Comparison of ENCODE assay signal across 8 cellular contexts in genomic region chr9:1427856-1428255, GRCh38.
"Had no signal": no experiment of that assay in that cellular context is flagged by ENCODE, and none has a peak within 500 bp of the region (broad histone marks: within the 10 kb centered on the region; RNA-seq: fewer than 3 reads in every experiment).

No MANE protein-coding gene starts in this region.

- ATAC-seq: GM12878 had no signal

- FAIRE-seq: G401.6, GM12878, GM12891, GM12892, GM18507, GM19239 had no signal

- H3K4me3 ChIP-seq: GM12878 had no signal

- DNase-seq: GDM1, GF-D8 had no signal
